ENCODE assay signal across 10 cellular contexts in genomic region chr17:8964801-8965393, GRCh38. TPM values are rescaled to one million over a fixed set of nuclear protein-coding genes. Genes with fewer than 3 reads are reported as not detected.
DNase-seq lines count a peak whose midpoint lies in the region; ATAC-seq and TF ChIP-seq lines count a peak whose summit lies in the region.
"Had no signal": no experiment of that assay in that cellular context is flagged by ENCODE, and none has a peak within 500 bp of the region (broad histone marks: within the 10 kb centered on the region; RNA-seq: fewer than 3 reads in every experiment).

No MANE protein-coding gene starts in this region.

- ATAC-seq in mucosa of descending colon (peak; percentile 45), GM21526 (IDR thresholded peaks at IDR 0.05; ENCODE audit: low FRiP score, unreplicated experiment) (no peak), PC-3 (no peak)

- no peaks in the 10 kb centered on the region for H4K20me1 ChIP-seq in PC-3 (ENCODE audit: low read length)

- in situ Hi-C loops in KBM-7 (cut with MboI; ENCODE audit: low pct_unique_long_range_greater_than_20kb, low sequenced_read_pairs), result no loop called here

- no peak overlapping the region for H3K27ac ChIP-seq in PC-3 (ENCODE audit: low read length)
- H3K27ac ChIP-seq: SJSA1 had no signal

- no peaks in the 10 kb centered on the region for H3K9me2 ChIP-seq in PC-3 (replicated peaks; ENCODE audit: low read length)

- H3K9me3 Mint-ChIP-seq in activated naive CD8-positive, alpha-beta T cell treated with anti-CD3 and anti-CD28 coated beads for 36 hours, result peaks cover 19% of the 10 kb centered on the region

- H3K36me3 ChIP-seq in mucosa of descending colon (ENCODE audit: low read depth) (no peaks in the 10 kb centered on the region), PC-3 (ENCODE audit: low read depth, low read length) (no peaks in the 10 kb centered on the region)
- H3K36me3 ChIP-seq: SJSA1 had no signal

- peak overlapping the region; percentile 30 for H3K4me3 ChIP-seq in mucosa of descending colon
- H3K4me3 ChIP-seq in PC-3 (ENCODE audit: low read length), result no peak overlapping the region
- H3K4me3 ChIP-seq: SJSA1 had no signal

- peaks cover 4% of the 10 kb centered on the region for H3K4me1 ChIP-seq in mucosa of descending colon (ENCODE audit: low read depth)
- no peaks in the 10 kb centered on the region for H3K4me1 ChIP-seq in PC-3 (ENCODE audit: insufficient read depth, low read length)
- H3K4me1 ChIP-seq: SJSA1 had no signal

- no peaks in the 10 kb centered on the region for H3K27me3 ChIP-seq in PC-3 (ENCODE audit: low read length)

- H3K4me1 Mint-ChIP-seq in activated naive CD8-positive, alpha-beta T cell treated with anti-CD3 and anti-CD28 coated beads for 36 hours, result peaks cover 54% of the 10 kb centered on the region

- H3K9ac ChIP-seq in PC-3 (ENCODE audit: low read length), result no peak overlapping the region

- H3K9me3 ChIP-seq in mucosa of descending colon (no peaks in the 10 kb centered on the region), PC-3 (ENCODE audit: low read length) (no peaks in the 10 kb centered on the region)
- H3K9me3 ChIP-seq: SJSA1 had no signal

- BruUV-seq in PC-3 (replicated peaks; lab: Mats Ljungman, UMichigan), result no TSS peak

- intact Hi-C loops in mucosa of descending colon (cut with DNase I, micrococcal nuclease) (no loop called here), PC-3 (cut with micrococcal nuclease) (no loop called here)

- no peaks in the 10 kb centered on the region for H3K27me3 Mint-ChIP-seq in activated naive CD8-positive, alpha-beta T cell treated with anti-CD3 and anti-CD28 coated beads for 36 hours

- H2AFZ ChIP-seq in PC-3 (ENCODE audit: low read length), result no peak overlapping the region

- no peak overlapping the region for H3K4me2 ChIP-seq in PC-3 (ENCODE audit: low read length)

- peaks cover 34% of the 10 kb centered on the region for H3K36me3 Mint-ChIP-seq in activated naive CD8-positive, alpha-beta T cell treated with anti-CD3 and anti-CD28 coated beads for 36 hours

- no peaks in the 10 kb centered on the region for H3F3A ChIP-seq in PC-3 (ENCODE audit: low read length, unreplicated experiment)

- CTCF ChIA-PET in PC-3 (lab: Charles Lee), result no interaction called here

- H3K27ac Mint-ChIP-seq in activated naive CD8-positive, alpha-beta T cell treated with anti-CD3 and anti-CD28 coated beads for 36 hours, result peak overlapping the region; percentile 94

- peak overlapping the region; percentile 93 for H3K4me3 Mint-ChIP-seq in activated naive CD8-positive, alpha-beta T cell treated with anti-CD3 and anti-CD28 coated beads for 36 hours

- H3K79me2 ChIP-seq in PC-3 (ENCODE audit: low read length), result no peaks in the 10 kb centered on the region

- no peak for TF ChIP-seq CTCF in mucosa of descending colon (IDR thresholded peaks at IDR 0.05)
- TF ChIP-seq CTCF in PC-3 (conservative IDR thresholded peaks at IDR 0.05; ENCODE audit: low read depth, low read length), result no peak

- DNase-seq in NCI-H146 (lab: John Stamatoyannopoulos, UW) (peak; percentile 9), NCI-H146 treated with DMSO at 0.1 percent for 48 hours (lab: John Stamatoyannopoulos, UW; ENCODE audit: unreplicated experiment) (no peak), KBM-7 (peak; percentile 44), mucosa of descending colon (peak in 2 of 3 donors; percentile 35 to 72), NCI-H1048 (lab: John Stamatoyannopoulos, UW) (no peak), PC-3 (no peak)
- DNase-seq in activated naive CD8-positive, alpha-beta T cell treated with anti-CD3 and anti-CD28 coated beads for 36 hours, result peak; percentile 48

- POLR2A ChIA-PET in PC-3 (lab: Charles Lee; ENCODE audit: unreplicated experiment), result no interaction called here

RNA-seq across cellular contexts. Expression of gene PIK3R5, which starts 0.6 kb away (rescaled TPM):
- 10 to 100 TPM; 27.9 to 32.6 TPM for total RNA-seq in activated naive CD8-positive, alpha-beta T cell treated with anti-CD3 and anti-CD28 coated beads for 36 hours
- total RNA-seq in mucosa of descending colon (10 to 100 TPM in 1 of 3 donors, 1 to 10 TPM in 2; 2.7 to 10.4 (median 6.8) TPM), PC-3 (2014; rRNA removed) (not detected in 2 replicates)
- total RNA-seq: fibroblast of villous mesenchyme, SJSA1 had no signal

RNA-seq across cellular contexts. Expression of gene NTN1, which starts 56.4 kb away (rescaled TPM):
- total RNA-seq in activated naive CD8-positive, alpha-beta T cell treated with anti-CD3 and anti-CD28 coated beads for 36 hours, result under 1 TPM; 0.43 to 0.54 TPM
- total RNA-seq in mucosa of descending colon (10 to 100 TPM in 1 of 3 donors, 1 to 10 TPM in 2; 3.7 to 61.8 (median 4.0) TPM), PC-3 (2014; rRNA removed) (0.12 and 0.22 TPM in 2 replicates)

Comparison
In these comparisons a context has a peak if more than half of its experiments do, and no peak if none do; other contexts are left out.
1. DNase-seq: peak in NCI-H146 (single experiment), KBM-7 (single experiment), activated naive CD8-positive, alpha-beta T cell treated with anti-CD3 and anti-CD28 coated beads for 36 hours (single experiment) and mucosa of descending colon (2 of 3); none in NCI-H146 treated with DMSO at 0.1 percent for 48 hours (single experiment), NCI-H1048 (single experiment) and PC-3 (single experiment).